In the genomic region with DNA sequence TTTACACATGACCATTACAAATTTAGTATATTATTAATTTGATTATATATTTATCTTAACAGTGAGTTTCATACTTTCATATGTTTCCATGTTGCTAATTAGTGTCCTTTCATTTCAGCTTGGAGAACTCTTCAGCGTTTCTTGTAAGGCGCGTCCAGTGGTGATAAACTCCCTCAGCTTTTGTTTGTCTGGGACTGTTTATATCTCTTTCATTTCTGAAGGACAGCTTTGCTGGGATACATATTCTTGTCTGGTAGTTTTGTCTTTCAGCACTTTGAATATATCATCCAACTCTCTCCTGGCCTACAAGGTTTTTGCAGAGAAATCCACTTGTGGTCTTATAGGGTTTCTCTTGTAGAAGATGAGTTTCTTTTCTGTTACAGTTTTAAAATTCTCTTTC, we compare ENCODE assay signal across 18 cellular contexts. TPM values are rescaled to one million over a fixed set of nuclear protein-coding genes. Genes with fewer than 3 reads are reported as not detected.
DNase-seq lines count a peak whose midpoint lies in the region; ATAC-seq, FAIRE-seq and TF ChIP-seq lines count a peak whose summit lies in the region.
"Had no signal": no experiment of that assay in that cellular context is flagged by ENCODE, and none has a peak within 500 bp of the region (broad histone marks: within the 10 kb centered on the region; RNA-seq: fewer than 3 reads in every experiment).

No MANE protein-coding gene starts in this region.

- peak; percentile 12 for FAIRE-seq in GM18507 (lab: Jason Lieb, UNC)
- FAIRE-seq: D721Med, GM19239 had no signal

- H3K36me3 Mint-ChIP-seq in activated naive CD4-positive, alpha-beta T cell treated with anti-CD3 and anti-CD28 coated beads, Interleukin-2, amount 10 ng/mL, durations not matched to agents 7 days and 5 days: peaks cover 73% of the 10 kb centered on the region
- peaks cover 55% of the 10 kb centered on the region for H3K36me3 Mint-ChIP-seq in CD4-positive, CD25-positive, alpha-beta regulatory T cell
- peaks cover 19% of the 10 kb centered on the region for H3K36me3 Mint-ChIP-seq in glutamatergic neuron (ENCODE audit: unreplicated experiment)

- no peak for ATAC-seq in CD4-positive, CD25-positive, alpha-beta regulatory T cell (ENCODE audit: low read depth in 2 of 2)

- no peak for TF ChIP-seq CTCF in dorsolateral prefrontal cortex (IDR thresholded peaks at IDR 0.05 in 54 of 56, conservative IDR thresholded peaks at IDR 0.05 in 2 of 56; ENCODE audit: low read depth in 1 of 56, partially characterized antibody in 56 of 56)
- TF ChIP-seq CTCF in glutamatergic neuron (IDR thresholded peaks at IDR 0.05; ENCODE audit: partially characterized antibody, unreplicated experiment): no peak

- CTCF ChIA-PET in activated naive CD4-positive, alpha-beta T cell treated with anti-CD3 and anti-CD28 coated beads, Interleukin-2, amount 10 ng/mL, durations not matched to agents 7 days and 5 days (lab: Charles Lee): interaction anchor here (0.8 to 1.9 kb wide), 2 partner anchors 9 to 11 kb away, joined by 3 to 4 read pairs; no protein-coding TSS in a partner anchor

- H3K27ac Mint-ChIP-seq in activated naive CD4-positive, alpha-beta T cell treated with anti-CD3 and anti-CD28 coated beads, Interleukin-2, amount 10 ng/mL, durations not matched to agents 7 days and 5 days: peak overlapping the region; percentile 29
- H3K27ac Mint-ChIP-seq in CD4-positive, CD25-positive, alpha-beta regulatory T cell: peak overlapping the region in 2 of 3 donors; percentile 11 to 84
- no peak overlapping the region for H3K27ac Mint-ChIP-seq in glutamatergic neuron (ENCODE audit: unreplicated experiment)

- no peak overlapping the region for H3K4me3 ChIP-seq in CD4-positive, CD25-positive, alpha-beta regulatory T cell (ENCODE audit: low read depth, low read length)
- no peak overlapping the region for H3K4me3 ChIP-seq in dorsolateral prefrontal cortex
- H3K4me3 ChIP-seq: BLaER1 had no signal

- peaks cover 61% of the 10 kb centered on the region for H3K4me1 Mint-ChIP-seq in activated naive CD4-positive, alpha-beta T cell treated with anti-CD3 and anti-CD28 coated beads, Interleukin-2, amount 10 ng/mL, durations not matched to agents 7 days and 5 days
- peaks cover 36 to 73% (median 54%) of the 10 kb centered on the region in 4 donors for H3K4me1 Mint-ChIP-seq in CD4-positive, CD25-positive, alpha-beta regulatory T cell
- H3K4me1 Mint-ChIP-seq in glutamatergic neuron (ENCODE audit: low read depth, unreplicated experiment): no peaks in the 10 kb centered on the region

- peaks cover 23% of the 10 kb centered on the region for H3K36me3 ChIP-seq in CD4-positive, CD25-positive, alpha-beta regulatory T cell (ENCODE audit: control insufficient read depth, insufficient read depth, low read length)

- H3K4me3 Mint-ChIP-seq in activated naive CD4-positive, alpha-beta T cell treated with anti-CD3 and anti-CD28 coated beads, Interleukin-2, amount 10 ng/mL, durations not matched to agents 7 days and 5 days: no peak overlapping the region
- H3K4me3 Mint-ChIP-seq in CD4-positive, CD25-positive, alpha-beta regulatory T cell: peak overlapping the region in 1 of 4 donors; percentile 38
- no peak overlapping the region for H3K4me3 Mint-ChIP-seq in glutamatergic neuron (ENCODE audit: unreplicated experiment)

- intact Hi-C loops in dorsolateral prefrontal cortex (cut with DNase I): no loop called here

- no peaks in the 10 kb centered on the region for H3K9me3 Mint-ChIP-seq in activated naive CD4-positive, alpha-beta T cell treated with anti-CD3 and anti-CD28 coated beads, Interleukin-2, amount 10 ng/mL, durations not matched to agents 7 days and 5 days
- H3K9me3 Mint-ChIP-seq in CD4-positive, CD25-positive, alpha-beta regulatory T cell: peaks cover 0 to 15% (median 4%) of the 10 kb centered on the region in 7 donors
- peaks cover 6% of the 10 kb centered on the region for H3K9me3 Mint-ChIP-seq in glutamatergic neuron (ENCODE audit: unreplicated experiment)

- peaks cover 0 to 3% of the 10 kb centered on the region in 2 experiments for H3K9me3 ChIP-seq in CD4-positive, CD25-positive, alpha-beta regulatory T cell (ENCODE audit: control insufficient read depth in 2 of 2, low read length in 2 of 2)

- H3K4me1 ChIP-seq in CD4-positive, CD25-positive, alpha-beta regulatory T cell (ENCODE audit: control insufficient read depth, insufficient read depth, low read length, poor library complexity, severe bottlenecking): peaks cover 23% of the 10 kb centered on the region

- no peak for DNase-seq in activated naive CD4-positive, alpha-beta T cell treated with anti-CD3 and anti-CD28 coated beads, Interleukin-2, amount 10 ng/mL, durations not matched to agents 7 days and 5 days
- DNase-seq in activated naive CD4-positive, alpha-beta T cell treated with Interleukin-2 at 50 U/mL for 16 hours: no peak
- DNase-seq in CD4-positive, CD25-positive, alpha-beta regulatory T cell: no peak
- DNase-seq in GM18507 (ENCODE audit: extremely low spot score, insufficient read length, low read depth) (no peak), left kidney (ENCODE audit: low read depth, low spot score) (peak; percentile 9), dorsolateral prefrontal cortex (no peak), NCI-H1105 treated with DMSO at 0.1 percent for 48 hours (lab: John Stamatoyannopoulos, UW) (no peak), glutamatergic neuron (no peak)
- DNase-seq: 8988T, AML-193, COR-L47, DND-41, GDM1, HCEC 1CT had no signal

- H3K27me3 Mint-ChIP-seq in activated naive CD4-positive, alpha-beta T cell treated with anti-CD3 and anti-CD28 coated beads, Interleukin-2, amount 10 ng/mL, durations not matched to agents 7 days and 5 days: no peaks in the 10 kb centered on the region
- H3K27me3 Mint-ChIP-seq in CD4-positive, CD25-positive, alpha-beta regulatory T cell: no peaks in the 10 kb centered on the region
- peaks cover 2% of the 10 kb centered on the region for H3K27me3 Mint-ChIP-seq in glutamatergic neuron (ENCODE audit: unreplicated experiment)

- H3K27ac ChIP-seq in CD4-positive, CD25-positive, alpha-beta regulatory T cell (ENCODE audit: insufficient read depth, low read length, poor library complexity, severe bottlenecking): no peak overlapping the region
- H3K27ac ChIP-seq in dorsolateral prefrontal cortex: no peak overlapping the region
- H3K27ac ChIP-seq: BLaER1, HL-60 had no signal

- no peaks in the 10 kb centered on the region for H3K27me3 ChIP-seq in CD4-positive, CD25-positive, alpha-beta regulatory T cell (ENCODE audit: control insufficient read depth, insufficient read depth, low read length)
- H3K27me3 ChIP-seq in dorsolateral prefrontal cortex: no peaks in the 10 kb centered on the region
- H3K27me3 ChIP-seq: BLaER1 had no signal

RNA-seq across cellular contexts. Expression of a gene that starts 12.4 kb away (rescaled TPM):
- total RNA-seq in CD4-positive, CD25-positive, alpha-beta regulatory T cell: 105 TPM
- 10 to 100 TPM; 33.0 to 48.3 (median 44.9) TPM for polyA plus RNA-seq in CD4-positive, CD25-positive, alpha-beta regulatory T cell
- 10 to 100 TPM; 29.0 to 61.1 (median 39.8) TPM for total RNA-seq in dorsolateral prefrontal cortex
- 44.8 TPM for total RNA-seq in glutamatergic neuron (ENCODE audit: unreplicated experiment)

RNA-seq across cellular contexts. Expression of a gene that starts 42.1 kb away (rescaled TPM):
- total RNA-seq in CD4-positive, CD25-positive, alpha-beta regulatory T cell: 239 TPM
- polyA plus RNA-seq in CD4-positive, CD25-positive, alpha-beta regulatory T cell: 100 to 1,000 TPM; 107 to 151 (median 118) TPM
- total RNA-seq in dorsolateral prefrontal cortex (1 to 10 TPM; 1.5 to 9.7 (median 3.6) TPM), glutamatergic neuron (ENCODE audit: unreplicated experiment) (not detected)

Comparison
In these comparisons a context has a peak if more than half of its experiments do, and no peak if none do; other contexts are left out.
1. RNA of a gene that starts 42.1 kb away (total RNA-seq): 239 TPM in CD4-positive, CD25-positive, alpha-beta regulatory T cell (single experiment); 1.5 to 9.7 TPM in dorsolateral prefrontal cortex and not detected in glutamatergic neuron (single experiment); every median in the first group is over 10 times any median in the second.